In genomic region chr10:126458453-126458852, GRCh38 we compare ENCODE assay signal across 19 cellular contexts.
A peak's percentile ranks its signal among the peaks of the same experiment; 100 is the strongest.
DNase-seq lines count a peak whose midpoint lies in the region; ATAC-seq and TF ChIP-seq lines count a peak whose summit lies in the region.
"Had no signal": no experiment of that assay in that cellular context is flagged by ENCODE, and none has a peak within 500 bp of the region (broad histone marks: within the 10 kb centered on the region; RNA-seq: fewer than 3 reads in every experiment).

No MANE protein-coding gene starts in this region.

- no peaks in the 10 kb centered on the region for H3K36me3 ChIP-seq in H7 (replicated peaks; ENCODE audit: control insufficient read depth, insufficient read depth, low read length)
- H3K36me3 ChIP-seq: suprapubic skin had no signal

- H3K27me3 ChIP-seq in H7 (ENCODE audit: control insufficient read depth, insufficient read depth, low read length), result no peaks in the 10 kb centered on the region; the same call in 1 of the 2 replicates

- no peaks in the 10 kb centered on the region for H3K36me3 Mint-ChIP-seq in activated T-cell treated with anti-CD3 and anti-CD28 coated beads, Interleukin-2, amount 50 U/mL, for 4 hours (ENCODE audit: insufficient read depth)

- peak; percentile 42 for ATAC-seq in SK-N-SH treated with all-trans-retinoic acid at 6 μM for 48 hours
- ATAC-seq in activated T-cell treated with anti-CD3 and anti-CD28 coated beads, Interleukin-2, amount 50 U/mL, for 4 hours, result no peak

- no peak overlapping the region for H3K4me3 ChIP-seq in fibroblast of villous mesenchyme (ENCODE audit: low read depth, low read length)
- H3K4me3 ChIP-seq in skeletal muscle cell (ENCODE audit: low read depth, low read length), result no peak overlapping the region
- H3K4me3 ChIP-seq in H7 (ENCODE audit: insufficient read depth, low read depth, low read length), result no peak overlapping the region
- H3K4me3 ChIP-seq: suprapubic skin had no signal

- H3K4me3 Mint-ChIP-seq in activated T-cell treated with anti-CD3 and anti-CD28 coated beads, Interleukin-2, amount 50 U/mL, for 4 hours, result no peak overlapping the region
- H3K4me3 Mint-ChIP-seq: dendritic cell treated with granulocyte-macrophage colony-stimulating factor and Interleukin-4, amounts not matched to agents 40 ng/mL and 50 ng/mL, for 4 days; T-helper 1 cell treated with Interleukin-12 subunit alpha and Interleukin-12 subunit beta and Interleukin-4 antibody, amounts not matched to agents 30 μg/mL and 1 μg/mL, for 36 hours had no signal

- H3K9me3 Mint-ChIP-seq in activated T-cell treated with anti-CD3 and anti-CD28 coated beads, Interleukin-2, amount 50 U/mL, for 4 hours, result no peaks in the 10 kb centered on the region
- H3K9me3 Mint-ChIP-seq: dendritic cell treated with granulocyte-macrophage colony-stimulating factor and Interleukin-4, amounts not matched to agents 40 ng/mL and 50 ng/mL, for 4 days had no signal

- no peak for TF ChIP-seq CTCF in fibroblast of villous mesenchyme (IDR thresholded peaks at IDR 0.05; ENCODE audit: insufficient read depth, low read depth, low read length)

- DNase-seq in GM04503 (ENCODE audit: low read depth) (peak; percentile 35), fibroblast of villous mesenchyme (ENCODE audit: low read depth) (peak; percentile 47), skeletal muscle cell (ENCODE audit: low read depth) (peak; percentile 37), H7 (no peak), NCI-H69 (lab: John Stamatoyannopoulos, UW) (no peak), NCI-H128 (lab: John Stamatoyannopoulos, UW; ENCODE audit: unreplicated experiment) (no peak)
- DNase-seq in activated T-cell treated with anti-CD3 and anti-CD28 coated beads, Interleukin-2, amount 50 U/mL, for 4 hours, result no peak
- DNase-seq: activated CD4-positive, CD25-positive, alpha-beta regulatory T cell treated with anti-CD3 and anti-CD28 coated beads, Interleukin-2, amount 50 U/mL, for 72 hours; activated gamma-delta T cell; DMS79; hippocampal formation; left cardiac atrium; NCI-H1105; NCI-H2171; stimulated activated CD4-positive, alpha-beta T cell treated with anti-CD3 and anti-CD28 coated beads, Interleukin-1b, Interleukin-23, amount 100 ng/mL, for 48 hours had no signal

- no peaks in the 10 kb centered on the region for H3K4me1 Mint-ChIP-seq in activated T-cell treated with anti-CD3 and anti-CD28 coated beads, Interleukin-2, amount 50 U/mL, for 4 hours (ENCODE audit: low read depth)

- no peaks in the 10 kb centered on the region for H3K27me3 Mint-ChIP-seq in activated T-cell treated with anti-CD3 and anti-CD28 coated beads, Interleukin-2, amount 50 U/mL, for 4 hours (ENCODE audit: low read depth)
- H3K27me3 Mint-ChIP-seq: dendritic cell treated with granulocyte-macrophage colony-stimulating factor and Interleukin-4, amounts not matched to agents 40 ng/mL and 50 ng/mL, for 4 days had no signal

TF ChIP-seq in SK-N-SH treated with all-trans-retinoic acid at 6 μM for 48 hours, 23 proteins besides CTCF, POLR2A, EP300 and RAD21:
- TF ChIP-seq GLIS3 (CRISPR knock-in tag; IDR thresholded peaks at IDR 0.05) (no peak), CSDC2 (CRISPR knock-in tag; IDR thresholded peaks at IDR 0.05) (no peak), TOX (CRISPR knock-in tag; IDR thresholded peaks at IDR 0.05; ENCODE audit: borderline replicate concordance) (no peak), ZFP3 (CRISPR knock-in tag; IDR thresholded peaks at IDR 0.05) (no peak), CSRNP3 (CRISPR knock-in tag; IDR thresholded peaks at IDR 0.05) (no peak), ISL1 (CRISPR knock-in tag; IDR thresholded peaks at IDR 0.05) (no peak), ESRRG (CRISPR knock-in tag; IDR thresholded peaks at IDR 0.05) (no peak), PPARA (CRISPR knock-in tag; IDR thresholded peaks at IDR 0.05; ENCODE audit: borderline replicate concordance) (no peak), OSR1 (CRISPR knock-in tag; IDR thresholded peaks at IDR 0.05) (no peak), CREB5 (CRISPR knock-in tag; IDR thresholded peaks at IDR 0.05; ENCODE audit: low read depth) (no peak), SNAI2 (CRISPR knock-in tag; IDR thresholded peaks at IDR 0.05) (no peak), TCF4 (CRISPR knock-in tag; IDR thresholded peaks at IDR 0.05; ENCODE audit: borderline replicate concordance) (no peak), ZNF8 (CRISPR knock-in tag; IDR thresholded peaks at IDR 0.05) (no peak), ZC3H10 (CRISPR knock-in tag; IDR thresholded peaks at IDR 0.05) (no peak), TSHZ2 (CRISPR knock-in tag; IDR thresholded peaks at IDR 0.05) (no peak), ZNF565 (CRISPR knock-in tag; conservative IDR thresholded peaks at IDR 0.05; ENCODE audit: low read depth) (no peak)

Comparison
In these comparisons a context has a peak if more than half of its experiments do, and no peak if none do; other contexts are left out.
1. DNase-seq: peak in GM04503 (single experiment), fibroblast of villous mesenchyme (single experiment) and skeletal muscle cell (single experiment); none in H7 (single experiment), activated T-cell treated with anti-CD3 and anti-CD28 coated beads, Interleukin-2, amount 50 U/mL, for 4 hours (single experiment), NCI-H69 (single experiment) and NCI-H128 (single experiment).